In genomic region chr2:112181571-112182290, GRCh38 we compare ENCODE assay signal across 1 cellular context.
TF ChIP-seq lines count a peak whose summit lies in the region.

No MANE protein-coding gene starts in this region.

TF ChIP-seq in SK-N-SH treated with all-trans-retinoic acid at 6 μM for 48 hours, 23 proteins besides CTCF, POLR2A, EP300 and RAD21 (continued from another document):
- TF ChIP-seq PATZ1 (CRISPR knock-in tag; IDR thresholded peaks at IDR 0.05; ENCODE audit: borderline replicate concordance) (no peak), TCF4 (CRISPR knock-in tag; IDR thresholded peaks at IDR 0.05; ENCODE audit: borderline replicate concordance) (no peak), ARNTL (CRISPR knock-in tag; IDR thresholded peaks at IDR 0.05; ENCODE audit: borderline replicate concordance, low read depth) (no peak)
TF ChIP-seq in SK-N-SH treated with all-trans-retinoic acid at 6 μM for 48 hours: peak in this region for 0.
